In the genomic region with DNA sequence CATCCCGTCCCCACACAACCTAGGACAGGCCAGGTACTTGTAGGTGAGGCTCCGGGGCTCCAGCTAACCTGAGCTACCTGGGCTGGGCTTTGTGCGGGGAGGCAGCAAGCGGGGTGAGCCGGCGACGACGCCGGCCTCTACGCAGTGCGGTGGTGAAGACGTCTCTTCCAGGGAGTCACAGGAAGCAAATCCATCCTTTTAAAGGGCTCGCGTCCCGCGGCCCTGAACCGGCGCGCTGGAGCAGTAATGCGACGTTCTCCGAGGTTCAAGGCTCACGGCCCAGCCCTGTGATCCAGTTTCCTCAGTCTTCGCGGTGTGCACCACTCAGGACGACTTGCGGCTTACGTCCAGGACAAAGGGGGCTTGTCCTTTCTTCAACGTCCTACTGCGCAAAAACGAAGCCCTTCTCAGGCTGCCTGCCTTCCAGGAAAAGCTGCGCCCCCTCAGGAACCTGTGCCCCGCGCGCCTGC, we compare ENCODE assay signal across 9 cellular contexts. TPM values are rescaled to one million over a fixed set of nuclear protein-coding genes. Genes with fewer than 3 reads are reported as not detected.
DNase-seq lines count a peak whose midpoint lies in the region; ATAC-seq, FAIRE-seq and TF ChIP-seq lines count a peak whose summit lies in the region.
"Had no signal": no experiment of that assay in that cellular context is flagged by ENCODE, and none has a peak within 500 bp of the region (broad histone marks: within the 10 kb centered on the region; RNA-seq: fewer than 3 reads in every experiment).

No MANE protein-coding gene starts in this region.

- H3K4me2 ChIP-seq in mammary epithelial cell (ENCODE audit: insufficient read depth, low read depth, low read length), result peak overlapping the region; percentile 85
- peak overlapping the region; percentile 99 for H3K4me2 ChIP-seq in keratinocyte (ENCODE audit: control insufficient read depth, extremely low read depth, insufficient read depth, low read depth, low read length)
- H3K4me2 ChIP-seq in smooth muscle cell, result peak overlapping the region; percentile 98

- peak overlapping the region; percentile 78 for H3K27ac ChIP-seq in HUES64 (ENCODE audit: low read depth, low read length)
- peak overlapping the region; percentile 91 for H3K27ac ChIP-seq in mammary epithelial cell (ENCODE audit: insufficient read depth, low read depth, low read length)
- peak overlapping the region; percentile 96 for H3K27ac ChIP-seq in keratinocyte (ENCODE audit: control insufficient read depth, insufficient read depth, low read length)
- peak overlapping the region; percentile 88 for H3K27ac ChIP-seq in smooth muscle cell (ENCODE audit: low read depth)

- H4K20me1 ChIP-seq in mammary epithelial cell (ENCODE audit: insufficient read depth, low read length), result no peaks in the 10 kb centered on the region
- no peaks in the 10 kb centered on the region for H4K20me1 ChIP-seq in keratinocyte (ENCODE audit: control insufficient read depth, extremely low read depth, insufficient read depth, low read length)
- peaks cover 30% of the 10 kb centered on the region for H4K20me1 ChIP-seq in smooth muscle cell (ENCODE audit: low read depth)

- intact Hi-C loops in mammary epithelial cell (cut with micrococcal nuclease), result loop anchor here (1.0 to 5.0 kb wide), 6 partner anchors 45 to 281 kb away; no protein-coding TSS in a partner anchor

- peak overlapping the region; percentile 74 for H3K4me3 ChIP-seq in HUES64 (ENCODE audit: low read length)
- H3K4me3 ChIP-seq in mammary epithelial cell (replicated peaks in 1 of 3; ENCODE audit: insufficient read depth in 1 of 3, low read depth in 2 of 3, low read length in 3 of 3), result peak overlapping the region; percentile 50 to 93 (median 68)
- H3K4me3 ChIP-seq in keratinocyte (ENCODE audit: control insufficient read depth in 2 of 3, extremely low read depth in 1 of 3, insufficient read depth in 2 of 3, low read depth in 1 of 3, low read length in 3 of 3), result peak overlapping the region; percentile 67 to 98 (median 90)
- H3K4me3 ChIP-seq in smooth muscle cell, result peak overlapping the region; percentile 97

- H3K9me1 ChIP-seq in keratinocyte (ENCODE audit: control insufficient read depth, extremely low read depth, insufficient read depth, low read length), result no peaks in the 10 kb centered on the region

- dilution Hi-C loops in mammary epithelial cell (cut with HindIII; ENCODE audit: low sequenced_read_pairs), result loop anchor here (25.0 kb wide), 1 partner anchor 200 kb away; no protein-coding TSS in a partner anchor
- dilution Hi-C loops in keratinocyte (cut with MboI; ENCODE audit: extremely low pct_ligation_motif_present, low sequenced_read_pairs), result no loop called here

- no peak for FAIRE-seq in keratinocyte (lab: Jason Lieb, UNC)
- FAIRE-seq: endometrium had no signal

- no peaks in the 10 kb centered on the region for H3K9me3 ChIP-seq in HUES64 (ENCODE audit: insufficient read depth, low read depth, low read length)
- H3K9me3 ChIP-seq in mammary epithelial cell (replicated peaks; ENCODE audit: insufficient read depth, low read length), result no peaks in the 10 kb centered on the region
- H3K9me3 ChIP-seq in keratinocyte (ENCODE audit: control insufficient read depth, low read depth, low read length), result no peaks in the 10 kb centered on the region
- H3K9me3 ChIP-seq in smooth muscle cell (replicated peaks; ENCODE audit: low read depth), result no peaks in the 10 kb centered on the region

- H3K27me3 ChIP-seq in HUES64 (ENCODE audit: insufficient read depth, low read length) (no peaks in the 10 kb centered on the region), mammary epithelial cell (ENCODE audit: insufficient read depth, low read length) (no peaks in the 10 kb centered on the region), keratinocyte (ENCODE audit: control insufficient read depth, extremely low read depth, insufficient read depth, low read length) (no peaks in the 10 kb centered on the region), smooth muscle cell (ENCODE audit: low read depth) (no peaks in the 10 kb centered on the region)

- TF ChIP-seq CTCF in mammary epithelial cell (conservative IDR thresholded peaks at IDR 0.05 in 1 of 2, IDR thresholded peaks at IDR 0.05 in 1 of 2; ENCODE audit: extremely low read depth in 1 of 2, insufficient read depth in 1 of 2, low read depth in 1 of 2, low read length in 2 of 2) (peak in 1 of 2 donors; percentile 3), keratinocyte (optimal IDR thresholded peaks at IDR 0.05 in 1 of 3, IDR thresholded peaks at IDR 0.05 in 1 of 3, conservative IDR thresholded peaks at IDR 0.05 in 1 of 3; ENCODE audit: extremely low read depth in 1 of 3, insufficient read depth in 2 of 3, low read length in 3 of 3) (peak in 1 of 3 experiments; percentile 13), smooth muscle cell (IDR thresholded peaks at IDR 0.05; ENCODE audit: borderline replicate concordance, insufficient read depth, poor library complexity, severe bottlenecking) (no peak)

- peaks cover 58% of the 10 kb centered on the region for H3K79me2 ChIP-seq in mammary epithelial cell (ENCODE audit: insufficient read depth, low read length)
- H3K79me2 ChIP-seq in keratinocyte (ENCODE audit: control insufficient read depth, insufficient read depth, low read length), result peaks cover 55% of the 10 kb centered on the region
- H3K79me2 ChIP-seq in smooth muscle cell (ENCODE audit: low read depth), result peaks cover 38% of the 10 kb centered on the region

- H3K36me3 ChIP-seq in HUES64 (ENCODE audit: insufficient read depth, low read length) (peaks cover 13% of the 10 kb centered on the region), mammary epithelial cell (ENCODE audit: insufficient read depth, low read length) (peaks cover 3% of the 10 kb centered on the region), keratinocyte (ENCODE audit: control insufficient read depth in 2 of 2, extremely low read depth in 1 of 2, insufficient read depth in 2 of 2, low read length in 2 of 2) (peaks cover 0 to 4% of the 10 kb centered on the region in 2 experiments), smooth muscle cell (ENCODE audit: low read depth) (no peaks in the 10 kb centered on the region)

- in situ Hi-C loops in mammary epithelial cell (cut with MboI; ENCODE audit: low sequenced_read_pairs in 2 of 2), result loop anchor here in 1 of 2 donors (25.0 kb wide), 1 partner anchor 200 kb away; no protein-coding TSS in a partner anchor

- under 1% methylated on average over 35 of the region's 35 CpGs for WGBS in HUES64
- 0% methylated on average over 2 of the region's 35 CpGs for WGBS in mammary epithelial cell (ENCODE audit: low coverage, missing lambda C conversion rate)
- WGBS in smooth muscle cell (ENCODE audit: low lambda C conversion rate), result 1% methylated on average over 35 of the region's 35 CpGs

- TSS peak; percentile 67 for BruUV-seq in mammary epithelial cell (replicated peaks; lab: Mats Ljungman, UMichigan)

- H3F3A ChIP-seq in smooth muscle cell (ENCODE audit: low read depth), result no peaks in the 10 kb centered on the region

- H3K4me1 ChIP-seq in HUES64 (ENCODE audit: insufficient read depth, low read length), result peaks cover 33% of the 10 kb centered on the region
- peaks cover 23% of the 10 kb centered on the region for H3K4me1 ChIP-seq in mammary epithelial cell (ENCODE audit: insufficient read depth, low read length)
- peaks cover 13% of the 10 kb centered on the region for H3K4me1 ChIP-seq in keratinocyte (ENCODE audit: control insufficient read depth, extremely low read depth, insufficient read depth, low read length)
- H3K4me1 ChIP-seq in smooth muscle cell (ENCODE audit: low read depth), result peaks cover 18% of the 10 kb centered on the region

- CTCF ChIA-PET in mammary epithelial cell (lab: Charles Lee; ENCODE audit: low non-redundant PET), result no interaction called here

- H3K9ac ChIP-seq in HUES64 (ENCODE audit: low read depth, low read length), result peak overlapping the region; percentile 82
- peak overlapping the region; percentile 84 for H3K9ac ChIP-seq in mammary epithelial cell (ENCODE audit: insufficient read depth, low read length)
- peak overlapping the region; percentile 97 for H3K9ac ChIP-seq in keratinocyte (ENCODE audit: control insufficient read depth, extremely low read depth, insufficient read depth, low read length)
- peak overlapping the region; percentile 83 for H3K9ac ChIP-seq in smooth muscle cell (ENCODE audit: low read depth)

- DNase-seq in COR-L47 (lab: John Stamatoyannopoulos, UW) (peak; percentile 65), T-helper 9 cell (peak; percentile 32), mammary epithelial cell (peak; percentile 78), keratinocyte (ENCODE audit: low read depth, low spot score) (peak; percentile 55), smooth muscle cell (lab: John Stamatoyannopoulos, UW; ENCODE audit: unreplicated experiment) (peak; percentile 64), NCI-H128 (lab: John Stamatoyannopoulos, UW; ENCODE audit: unreplicated experiment) (no peak)

- H2AFZ ChIP-seq in mammary epithelial cell (ENCODE audit: low read depth, low read length), result peak overlapping the region; percentile 96
- H2AFZ ChIP-seq in keratinocyte (ENCODE audit: control insufficient read depth, low read length), result peak overlapping the region; percentile 96
- peak overlapping the region; percentile 95 for H2AFZ ChIP-seq in smooth muscle cell (ENCODE audit: low read depth)

- ATAC-seq in GM19467 (IDR thresholded peaks at IDR 0.05; ENCODE audit: unreplicated experiment), result peak; percentile 5

RNA-seq across cellular contexts. Expression of a gene that starts 0.5 kb away (rescaled TPM):
- polyA plus RNA-seq in HUES64 (2013, experiment 1 of 2), result 70.9 TPM
- polyA plus RNA-seq in HUES64 (2013, experiment 2 of 2), result 69.9 TPM
- total RNA-seq in mammary epithelial cell, result 10 to 100 TPM; 86.7 to 98.2 TPM
- polyA plus RNA-seq in mammary epithelial cell, result 44.6 TPM
- 252 TPM for polyA minus RNA-seq in mammary epithelial cell
- polyA plus RNA-seq in keratinocyte, result 47.3 to 68.8 TPM (median 61.2 TPM) in 3 replicates
- polyA plus RNA-seq in keratinocyte (2011; ENCODE audit: low read depth), result 52.2 TPM
- polyA plus RNA-seq in keratinocyte (2011; cell fraction: cytosol; rRNA removed), result 36.8 and 68.0 TPM in 2 replicates
- 58.1 and 64.7 TPM in 2 replicates for polyA plus RNA-seq in keratinocyte (2011; cell fraction: nucleus; rRNA removed)
- 26.9 and 39.7 TPM in 2 replicates for polyA plus RNA-seq in keratinocyte (2012; ENCODE audit: low replicate concordance)
- 22.0 to 87.4 TPM (median 44.9 TPM) in 3 replicates for polyA minus RNA-seq in keratinocyte
- polyA minus RNA-seq in keratinocyte (2011; cell fraction: cytosol; rRNA and poly(A)+ RNA removed), result 37.2 TPM
- 24.1 and 54.7 TPM in 2 replicates for polyA minus RNA-seq in keratinocyte (2011; cell fraction: nucleus; rRNA and poly(A)+ RNA removed)
- total RNA-seq in smooth muscle cell, result 122 and 129 TPM in 2 replicates
- polyA plus RNA-seq in smooth muscle cell, result 56.4 and 60.0 TPM in 2 replicates
